In genomic region chr11:69241844-69242582, GRCh38 we compare ENCODE assay signal across 14 cellular contexts. TPM values are rescaled to one million over a fixed set of nuclear protein-coding genes. Genes with fewer than 3 reads are reported as not detected.
DNase-seq lines count a peak whose midpoint lies in the region; ATAC-seq and TF ChIP-seq lines count a peak whose summit lies in the region.
"Had no signal": no experiment of that assay in that cellular context is flagged by ENCODE, and none has a peak within 500 bp of the region (broad histone marks: within the 10 kb centered on the region; RNA-seq: fewer than 3 reads in every experiment).

No MANE protein-coding gene starts in this region.

- H3K36me3 ChIP-seq in WERI-Rb-1 = no peaks in the 10 kb centered on the region
- H3K36me3 ChIP-seq: adrenal gland had no signal

- H3K9me3 ChIP-seq in WERI-Rb-1 (ENCODE audit: severe bottlenecking) = peaks cover 9% of the 10 kb centered on the region
- H3K9me3 ChIP-seq: A549, adrenal gland had no signal

- H3K9me3 Mint-ChIP-seq in T-helper 2 cell treated with Interferon-gamma antibody and Interleukin-4, amounts not matched to agents 5 μg/mL and 100 μg/mL, for 36 hours = no peaks in the 10 kb centered on the region
- peaks cover 0 to 6% (median 0%) of the 10 kb centered on the region in 7 donors for H3K9me3 Mint-ChIP-seq in naive B cell

- no peaks in the 10 kb centered on the region for H3K27me3 ChIP-seq in WERI-Rb-1 (ENCODE audit: insufficient read depth, low read depth, severe bottlenecking)
- H3K27me3 ChIP-seq: adrenal gland had no signal

- no peak overlapping the region for H3K4me3 Mint-ChIP-seq in T-helper 2 cell treated with Interferon-gamma antibody and Interleukin-4, amounts not matched to agents 5 μg/mL and 100 μg/mL, for 36 hours
- H3K4me3 Mint-ChIP-seq in naive B cell = peak overlapping the region in 1 of 8 donors; percentile 61

- H3K4me3 ChIP-seq in WERI-Rb-1 (ENCODE audit: low read depth, low read length) = no peak overlapping the region
- H3K4me3 ChIP-seq: A549, adrenal gland had no signal

- ATAC-seq in naive B cell (ENCODE audit: low read depth in 2 of 2) (no peak), HG03159 (IDR thresholded peaks at IDR 0.05; ENCODE audit: unreplicated experiment) (no peak)

- no peak for DNase-seq in T-helper 2 cell treated with Interferon-gamma antibody and Interleukin-4, amounts not matched to agents 5 μg/mL and 100 μg/mL, for 36 hours (ENCODE audit: low spot score)
- no peak for DNase-seq in T-helper 2 cell
- DNase-seq in GM19238 (ENCODE audit: insufficient read length, low spot score) = peak; percentile 38
- no peak for DNase-seq in WERI-Rb-1
- DNase-seq in naive B cell = no peak
- DNase-seq in Ammon's horn (ENCODE audit: low spot score) = no peak
- DNase-seq in middle frontal gyrus (ENCODE audit: extremely low spot score, low spot score) = no peak
- DNase-seq: erythroblast, NCI-H1105, NCI-H2227 treated with DMSO at 0.1 percent for 48 hours had no signal

- H3K36me3 Mint-ChIP-seq in T-helper 2 cell treated with Interferon-gamma antibody and Interleukin-4, amounts not matched to agents 5 μg/mL and 100 μg/mL, for 36 hours (ENCODE audit: low read depth) = peaks cover 1% of the 10 kb centered on the region
- no peaks in the 10 kb centered on the region for H3K36me3 Mint-ChIP-seq in naive B cell

- H3K27ac ChIP-seq in WERI-Rb-1 = peak overlapping the region; percentile 79
- H3K27ac ChIP-seq: A549, adrenal gland, parathyroid adenoma had no signal

- peaks cover 8% of the 10 kb centered on the region for H3K4me1 Mint-ChIP-seq in T-helper 2 cell treated with Interferon-gamma antibody and Interleukin-4, amounts not matched to agents 5 μg/mL and 100 μg/mL, for 36 hours (ENCODE audit: low read depth)
- H3K4me1 Mint-ChIP-seq in naive B cell = peaks cover 6 to 17% (median 7%) of the 10 kb centered on the region in 3 donors

- no peak for TF ChIP-seq CTCF in WERI-Rb-1 (IDR thresholded peaks at IDR 0.05; ENCODE audit: low read depth, low read length)

- peak overlapping the region; percentile 22 for H3K27ac Mint-ChIP-seq in T-helper 2 cell treated with Interferon-gamma antibody and Interleukin-4, amounts not matched to agents 5 μg/mL and 100 μg/mL, for 36 hours
- H3K27ac Mint-ChIP-seq in naive B cell = peak overlapping the region in 4 of 6 donors; percentile 56 to 88 (median 61)

- no peaks in the 10 kb centered on the region for H3K27me3 Mint-ChIP-seq in T-helper 2 cell treated with Interferon-gamma antibody and Interleukin-4, amounts not matched to agents 5 μg/mL and 100 μg/mL, for 36 hours (ENCODE audit: low read depth)
- peaks cover 8 to 20% (median 14%) of the 10 kb centered on the region in 3 donors for H3K27me3 Mint-ChIP-seq in naive B cell

RNA-seq across cellular contexts. Expression of gene MYEOV, which starts 51.9 kb away (rescaled TPM):
- under 1 TPM in 1 of 6 donors, not detected in 5; 0.25 TPM for polyA plus RNA-seq in naive B cell (ENCODE audit: low read depth in 6 of 6)
